20 cellular contexts compared by ENCODE assay signal in the genomic region with DNA sequence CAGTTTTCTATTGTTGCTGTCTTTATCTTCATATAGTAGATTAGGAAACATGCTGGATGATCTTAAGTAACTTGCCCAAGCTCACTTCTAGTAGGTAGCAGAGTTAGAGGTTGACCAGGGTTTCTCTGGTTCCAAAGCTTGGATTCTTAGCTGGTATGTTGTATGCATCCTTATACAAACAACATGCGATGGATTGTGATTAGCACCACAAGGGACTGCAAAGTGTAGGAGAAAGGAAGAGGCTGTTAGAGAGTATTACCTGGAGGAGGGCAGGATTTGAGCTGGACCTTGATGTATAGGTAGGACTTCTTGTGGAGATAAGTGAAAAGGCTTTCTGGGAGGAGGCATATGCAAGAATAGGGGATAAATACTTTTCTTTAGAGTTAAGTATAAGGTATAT. TPM values are rescaled to one million over a fixed set of nuclear protein-coding genes. Genes with fewer than 3 reads are reported as not detected.
DNase-seq lines count a peak whose midpoint lies in the region; ATAC-seq and TF ChIP-seq lines count a peak whose summit lies in the region.
"Had no signal": no experiment of that assay in that cellular context is flagged by ENCODE, and none has a peak within 500 bp of the region (broad histone marks: within the 10 kb centered on the region; RNA-seq: fewer than 3 reads in every experiment).

No MANE protein-coding gene starts in this region.

- CTCF ChIA-PET in OCI-LY7 (lab: Charles Lee; ENCODE audit: unreplicated experiment) = interaction anchor here (1.2 to 2.7 kb wide), 2 partner anchors 20 to 119 kb away, joined by 3 to 6 read pairs; no protein-coding TSS in a partner anchor

- intact Hi-C loops in left ventricle myocardium inferior (cut with micrococcal nuclease) = loop anchor here (10.0 kb wide), 2 partner anchors 49 to 139 kb away; no protein-coding TSS in a partner anchor
- intact Hi-C loops in OCI-LY7 (cut with micrococcal nuclease; ENCODE audit: unreplicated experiment) = no loop called here
- intact Hi-C loops in upper lobe of right lung (cut with DNase I) = no loop called here
- intact Hi-C loops in uterus (cut with DNase I; ENCODE audit: low total_unique reads) = no loop called here

- no peaks in the 10 kb centered on the region for H3K9me3 ChIP-seq in left ventricle myocardium inferior (replicated peaks)
- H3K9me3 ChIP-seq in right atrium auricular region = no peaks in the 10 kb centered on the region
- no peaks in the 10 kb centered on the region for H3K9me3 ChIP-seq in OCI-LY7 (ENCODE audit: low read length)
- H3K9me3 ChIP-seq in upper lobe of right lung = no peaks in the 10 kb centered on the region
- no peaks in the 10 kb centered on the region for H3K9me3 ChIP-seq in uterus
- H3K9me3 ChIP-seq: MG63, thyroid gland had no signal

- H3K4me1 ChIP-seq in left ventricle myocardium inferior = peaks cover 73% of the 10 kb centered on the region
- H3K4me1 ChIP-seq in right atrium auricular region = peaks cover 0 to 53% of the 10 kb centered on the region in 2 donors
- H3K4me1 ChIP-seq in OCI-LY7 (ENCODE audit: insufficient read depth, low read length, poor library complexity, severe bottlenecking) = peaks cover 63% of the 10 kb centered on the region
- peaks cover 54% of the 10 kb centered on the region for H3K4me1 ChIP-seq in upper lobe of right lung
- H3K4me1 ChIP-seq in uterus = peaks cover 0 to 8% of the 10 kb centered on the region in 2 donors

- TF ChIP-seq CTCF in left ventricle myocardium inferior (IDR thresholded peaks at IDR 0.05; ENCODE audit: borderline replicate concordance) (no peak), right atrium auricular region (IDR thresholded peaks at IDR 0.05) (no peak), OCI-LY7 (conservative IDR thresholded peaks at IDR 0.05; ENCODE audit: low read length) (no peak), endothelial cell (IDR thresholded peaks at IDR 0.05; ENCODE audit: unreplicated experiment) (no peak), upper lobe of right lung (IDR thresholded peaks at IDR 0.05) (no peak), uterus (IDR thresholded peaks at IDR 0.05) (no peak)

- H3K4me3 ChIP-seq in left ventricle myocardium inferior (no peak overlapping the region), right atrium auricular region (no peak overlapping the region), OCI-LY7 (ENCODE audit: low read depth, low read length, poor library complexity, severe bottlenecking) (peak overlapping the region; percentile 93), upper lobe of right lung (no peak overlapping the region), uterus (no peak overlapping the region)
- H3K4me3 ChIP-seq: MG63, SK-N-MC, thyroid gland had no signal

- H2AFZ ChIP-seq in OCI-LY7 (ENCODE audit: low read length) = no peak overlapping the region

- H3K9me2 ChIP-seq in OCI-LY7 (ENCODE audit: insufficient read depth, low read length) = no peaks in the 10 kb centered on the region

- no peak for TF ChIP-seq POLR2A in uterus (IDR thresholded peaks at IDR 0.05)

- H3K4me1 Mint-ChIP-seq in endothelial cell (ENCODE audit: unreplicated experiment) = peaks cover 65% of the 10 kb centered on the region

- no peak overlapping the region for H3K4me3 Mint-ChIP-seq in endothelial cell (ENCODE audit: unreplicated experiment)
- H3K4me3 Mint-ChIP-seq: stimulated activated memory B cell treated with anti-CD40 and anti-IgM and Interleukin-4, amounts not matched to agents 10 μg/mL and 1 μg/mL and 100 μg/mL, for 72 hours had no signal

- H3K9me3 Mint-ChIP-seq in endothelial cell (ENCODE audit: unreplicated experiment) = no peaks in the 10 kb centered on the region
- H3K9me3 Mint-ChIP-seq: stimulated activated memory B cell treated with anti-CD40 and anti-IgM and Interleukin-4, amounts not matched to agents 10 μg/mL and 1 μg/mL and 100 μg/mL, for 72 hours had no signal

- H3K36me3 Mint-ChIP-seq in endothelial cell (ENCODE audit: low read depth, unreplicated experiment) = no peaks in the 10 kb centered on the region

- BruUV-seq in OCI-LY7 (replicated peaks; lab: Mats Ljungman, UMichigan) = no TSS peak

- no peak for ATAC-seq in upper lobe of right lung
- no peak for ATAC-seq in HG03095 (IDR thresholded peaks at IDR 0.05; ENCODE audit: unreplicated experiment)
- ATAC-seq: esophagus mucosa; stimulated activated memory B cell treated with anti-CD40 and anti-IgM and Interleukin-4, amounts not matched to agents 10 μg/mL and 1 μg/mL and 100 μg/mL, for 72 hours had no signal

- H4K20me1 ChIP-seq in OCI-LY7 (ENCODE audit: insufficient read depth, low read length) = peaks cover 71% of the 10 kb centered on the region

- peak overlapping the region; percentile 82 for H3K4me2 ChIP-seq in OCI-LY7 (ENCODE audit: low read length)

- POLR2A ChIA-PET in OCI-LY7 (lab: Charles Lee) = interaction anchor here (0.7 to 5.9 kb wide), 11 partner anchors 9 to 140 kb away, joined by 3 to 82 read pairs (median 4); no protein-coding TSS in a partner anchor

- H3K36me3 ChIP-seq in left ventricle myocardium inferior (no peaks in the 10 kb centered on the region), right atrium auricular region (no peaks in the 10 kb centered on the region), OCI-LY7 (ENCODE audit: insufficient read depth, low read length) (peaks cover 56% of the 10 kb centered on the region), upper lobe of right lung (no peaks in the 10 kb centered on the region), uterus (no peaks in the 10 kb centered on the region)
- H3K36me3 ChIP-seq: MG63, thyroid gland had no signal

- H3K27ac ChIP-seq in left ventricle myocardium inferior (replicated peaks) (peak overlapping the region; percentile 47), right atrium auricular region (no peak overlapping the region), OCI-LY7 (ENCODE audit: low read depth, low read length, poor library complexity, severe bottlenecking) (peak overlapping the region; percentile 11), upper lobe of right lung (peak overlapping the region; percentile 12), uterus (no peak overlapping the region)
- H3K27ac ChIP-seq: SK-N-MC, thyroid gland had no signal

- H3K27ac Mint-ChIP-seq in endothelial cell (ENCODE audit: unreplicated experiment) = peak overlapping the region; percentile 28
- H3K27ac Mint-ChIP-seq: stimulated activated memory B cell treated with anti-CD40 and anti-IgM and Interleukin-4, amounts not matched to agents 10 μg/mL and 1 μg/mL and 100 μg/mL, for 72 hours had no signal

- H3K27me3 ChIP-seq in left ventricle myocardium inferior (ENCODE audit: low read depth) (no peaks in the 10 kb centered on the region), right atrium auricular region (no peaks in the 10 kb centered on the region), upper lobe of right lung (no peaks in the 10 kb centered on the region), uterus (no peaks in the 10 kb centered on the region)
- H3K27me3 ChIP-seq: dorsolateral prefrontal cortex, MG63, thyroid gland had no signal

- peaks cover 9% of the 10 kb centered on the region for H3K27me3 Mint-ChIP-seq in endothelial cell (ENCODE audit: unreplicated experiment)
- H3K27me3 Mint-ChIP-seq: stimulated activated memory B cell treated with anti-CD40 and anti-IgM and Interleukin-4, amounts not matched to agents 10 μg/mL and 1 μg/mL and 100 μg/mL, for 72 hours had no signal

- DNase-seq in left ventricle myocardium inferior = no peak
- DNase-seq in right atrium auricular region (ENCODE audit: low spot score) = no peak
- DNase-seq in OCI-LY7 (ENCODE audit: low spot score) = no peak
- DNase-seq in endothelial cell (ENCODE audit: low spot score) = no peak
- DNase-seq in upper lobe of right lung = no peak
- DNase-seq in uterus = no peak
- no peak for DNase-seq in COR-L47 (lab: John Stamatoyannopoulos, UW)
- DNase-seq: activated CD4-positive, CD25-positive, alpha-beta regulatory T cell treated with anti-CD3 and anti-CD28 coated beads, Interleukin-2, amount 50 U/mL, for 72 hours; activated effector memory CD4-positive, alpha-beta T cell treated with anti-CD3 and anti-CD28 coated beads, Interleukin-2, amount 50 U/mL, for 16 hours; amygdala; caudate nucleus; dorsolateral prefrontal cortex; MG63; NCI-H1417 treated with DMSO at 0.1 percent for 48 hours; NCI-H524; thyroid gland had no signal

- H3K79me2 ChIP-seq in OCI-LY7 (ENCODE audit: insufficient read depth, low read depth, low read length) = peaks cover 98% of the 10 kb centered on the region

RNA-seq across cellular contexts. Expression of gene STIM2, which starts 5.6 kb away (rescaled TPM):
- total RNA-seq in left ventricle myocardium inferior (12.2 TPM), right atrium auricular region (10 to 100 TPM in 1 of 2 donors, 1 to 10 TPM in 1; 9.2 to 10.5 TPM), OCI-LY7 (2022) (309 and 368 TPM in 2 replicates), endothelial cell (ENCODE audit: unreplicated experiment) (65.7 TPM), upper lobe of right lung (36.7 TPM), uterus (10 to 100 TPM; 27.9 to 38.2 (median 29.4) TPM)
- total RNA-seq in OCI-LY7 (2014; rRNA removed; shearing (Covaris generic)) = 108 and 122 TPM in 2 replicates

Comparison
In these comparisons a context has a peak if more than half of its experiments do, and no peak if none do; other contexts are left out.
1. H3K27ac ChIP-seq: peak in left ventricle myocardium inferior (single experiment), OCI-LY7 (single experiment) and upper lobe of right lung (single experiment); none in right atrium auricular region (0 of 2) and uterus (0 of 2).